In genomic region chr10:26855186-26855585, GRCh38 we compare ENCODE assay signal across 15 cellular contexts. TPM values are rescaled to one million over a fixed set of nuclear protein-coding genes. Genes with fewer than 3 reads are reported as not detected.
DNase-seq lines count a peak whose midpoint lies in the region; ATAC-seq and TF ChIP-seq lines count a peak whose summit lies in the region.
"Had no signal": no experiment of that assay in that cellular context is flagged by ENCODE, and none has a peak within 500 bp of the region (broad histone marks: within the 10 kb centered on the region; RNA-seq: fewer than 3 reads in every experiment).

No MANE protein-coding gene starts in this region.

- TF ChIP-seq POLR2A in IMR-90 (IDR thresholded peaks at IDR 0.05; ENCODE audit: low read depth, low read length), result no peak

- no peak overlapping the region for H2BK120ac ChIP-seq in IMR-90 (ENCODE audit: low read depth, low read length)

- no peak overlapping the region for H3K56ac ChIP-seq in IMR-90 (ENCODE audit: extremely low read depth, insufficient read depth, low read length)

- H3K27ac ChIP-seq in IMR-90 (ENCODE audit: insufficient read depth, low read length), result no peak overlapping the region
- H3K27ac ChIP-seq: gastroesophageal sphincter had no signal

- no peak overlapping the region for H2BK5ac ChIP-seq in IMR-90 (ENCODE audit: low read depth, low read length, poor library complexity, severe bottlenecking)

- H2AK5ac ChIP-seq in IMR-90 (ENCODE audit: low read depth, low read length), result no peak overlapping the region

- H4K5ac ChIP-seq in IMR-90 (ENCODE audit: low read depth, low read length), result no peak overlapping the region

- H3K4me3 ChIP-seq in IMR-90 (ENCODE audit: insufficient read depth, low read depth, low read length) (no peak overlapping the region), mucosa of descending colon (no peak overlapping the region)
- H3K4me3 ChIP-seq: gastroesophageal sphincter had no signal

- no peak overlapping the region for H2BK15ac ChIP-seq in IMR-90 (ENCODE audit: low read depth, low read length)

- no peak overlapping the region for H4K91ac ChIP-seq in IMR-90 (ENCODE audit: insufficient read depth, low read depth, low read length)

- H3K18ac ChIP-seq in IMR-90 (ENCODE audit: low read depth, low read length), result no peak overlapping the region

- no peak overlapping the region for H2AK9ac ChIP-seq in IMR-90 (replicated peaks; ENCODE audit: low read depth, low read length, poor library complexity)

- H3K23ac ChIP-seq in IMR-90 (ENCODE audit: low read depth, low read length), result no peak overlapping the region

- intact Hi-C loops in IMR-90 (cut with micrococcal nuclease), result loop anchor here (2.0 to 5.0 kb wide), 2 partner anchors 18 to 88 kb away; no protein-coding TSS in a partner anchor
- intact Hi-C loops in mucosa of descending colon (cut with DNase I, micrococcal nuclease), result no loop called here

- peaks cover 8% of the 10 kb centered on the region; the same call in 1 of the 2 replicates for H3K9me1 ChIP-seq in IMR-90 (ENCODE audit: insufficient read depth, low read length)

- peaks cover 9 to 42% of the 10 kb centered on the region in 2 experiments; a peak in 3 of 4 replicates for H3K79me1 ChIP-seq in IMR-90 (ENCODE audit: low read depth in 1 of 2, low read length in 2 of 2)

- dilution Hi-C loops in IMR-90 (cut with HindIII; ENCODE audit: low sequenced_read_pairs, unreplicated experiment), result no loop called here

- H3K4me1 ChIP-seq in IMR-90 (ENCODE audit: control insufficient read depth, insufficient read depth, low read length) (0 out of 2 replicates have a peak, but pooled peaks cover 2% of the 10 kb centered on the region), mucosa of descending colon (ENCODE audit: low read depth) (peaks cover 44% of the 10 kb centered on the region)

- 0 out of 2 replicates have a peak overlapping the region, but pooled peaks have one; percentile 41 for H3K14ac ChIP-seq in IMR-90 (replicated peaks; ENCODE audit: low read depth, low read length)

- CTCF ChIA-PET in IMR-90 (lab: Yijun Ruan, JAX), result interaction anchor here (1.0 kb wide), 1 partner anchor 130 kb away, joined by 3 read pairs; no protein-coding TSS in a partner anchor

- no peak overlapping the region for H2AFZ ChIP-seq in IMR-90 (replicated peaks; ENCODE audit: low read length, poor library complexity)

- DNase-seq in CD1c-positive myeloid dendritic cell (ENCODE audit: extremely low spot score) (peak; percentile 52), IMR-90 (peak; percentile 50), amniotic epithelial cell (ENCODE audit: low read depth) (peak; percentile 35), mucosa of descending colon (peak in 1 of 3 donors; percentile 18), cortex of kidney (lab: John Stamatoyannopoulos, UW) (no peak), DMS79 (lab: John Stamatoyannopoulos, UW) (no peak)
- no peak for DNase-seq in NK-92 treated with Interleukin-12 subunit alpha and Interleukin-12 subunit beta, amount 100 ng/mL, for 24 hours (lab: John Stamatoyannopoulos, UW)
- DNase-seq: activated CD4-positive, alpha-beta T cell treated with anti-CD3 and anti-CD28 coated beads for 48 hours; activated gamma-delta T cell treated with Interleukin-2 at 50 U/mL for 16 hours; left cardiac atrium; NCI-H510A treated with DMSO at 0.1 percent for 48 hours; SHP77; stimulated activated CD4-positive, alpha-beta T cell treated with anti-CD3 and anti-CD28 coated beads, Interleukin-12 subunit alpha, Interleukin-12 subunit beta, amount 100 ng/mL, for 4 hours had no signal

- no TSS peak for BruUV-seq in IMR-90 (replicated peaks; lab: Mats Ljungman, UMichigan)

- H3K27me3 ChIP-seq in IMR-90 (ENCODE audit: control insufficient read depth, insufficient read depth, low read length), result no peaks in the 10 kb centered on the region
- H3K27me3 ChIP-seq: gastroesophageal sphincter had no signal

- H4K8ac ChIP-seq in IMR-90 (ENCODE audit: low read depth in 2 of 2, low read length in 2 of 2), result no peak overlapping the region

- WGBS in IMR-90 (ENCODE audit: extremely low coverage in 2 of 2, insufficient read length in 1 of 2), 2 experiments, result no CpG with 5 or more reads among the region's 3 CpGs

- ATAC-seq in IMR-90 (ENCODE audit: low read depth), result peak; percentile 30; the same call in 1 of the 2 replicates
- ATAC-seq in mucosa of descending colon, result peak; percentile 80
- no peak for ATAC-seq in HG02798 (IDR thresholded peaks at IDR 0.05; ENCODE audit: poor library complexity, unreplicated experiment)
- ATAC-seq: gastroesophageal sphincter, left cardiac atrium had no signal

- peaks cover 58% of the 10 kb centered on the region for H4K20me1 ChIP-seq in IMR-90 (ENCODE audit: insufficient read depth, low read length)

- no peak overlapping the region for H2BK20ac ChIP-seq in IMR-90 (ENCODE audit: low read depth, low read length)

- no peak for TF ChIP-seq CTCF in IMR-90 (conservative IDR thresholded peaks at IDR 0.05; ENCODE audit: low read depth, low read length)
- TF ChIP-seq CTCF in mucosa of descending colon (IDR thresholded peaks at IDR 0.05), result no peak

- no peak overlapping the region for H3K4ac ChIP-seq in IMR-90 (ENCODE audit: low read depth, low read length)

- in situ Hi-C loops in IMR-90 (cut with MboI; ENCODE audit: low sequenced_read_pairs), result no loop called here

- H3K9me3 ChIP-seq in IMR-90 (ENCODE audit: control insufficient read depth, insufficient read depth, low read length), result no peaks in the 10 kb centered on the region
- no peaks in the 10 kb centered on the region for H3K9me3 ChIP-seq in mucosa of descending colon
- H3K9me3 ChIP-seq: gastroesophageal sphincter had no signal

- H3K36me3 ChIP-seq in IMR-90 (ENCODE audit: control insufficient read depth, insufficient read depth, low read length) (no peaks in the 10 kb centered on the region), mucosa of descending colon (ENCODE audit: low read depth) (no peaks in the 10 kb centered on the region)
- H3K36me3 ChIP-seq: gastroesophageal sphincter had no signal

- POLR2A ChIA-PET in IMR-90 (lab: Charles Lee; ENCODE audit: unreplicated experiment), result no interaction called here

- H3K4me2 ChIP-seq in IMR-90 (ENCODE audit: low read depth, low read length), result no peak overlapping the region; the same call in 1 of the 2 replicates

- no peak overlapping the region for H3K9ac ChIP-seq in IMR-90 (ENCODE audit: low read depth, low read length)

- no peak for TF ChIP-seq RAD21 in IMR-90 (IDR thresholded peaks at IDR 0.05; ENCODE audit: low read length)

TF ChIP-seq in IMR-90, 13 proteins besides CTCF, POLR2A, EP300 and RAD21:
- TF ChIP-seq RCOR1 (IDR thresholded peaks at IDR 0.05; ENCODE audit: insufficient replicate concordance, low read length), result no peak
- TF ChIP-seq USF2 (IDR thresholded peaks at IDR 0.05; ENCODE audit: low read depth, low read length), result no peak
- no peak for TF ChIP-seq BHLHE40 (IDR thresholded peaks at IDR 0.05; ENCODE audit: low read depth, low read length)
- no peak for TF ChIP-seq CHD1 (IDR thresholded peaks at IDR 0.05; ENCODE audit: low read depth, low read length)
- no peak for TF ChIP-seq MXI1 (IDR thresholded peaks at IDR 0.05; ENCODE audit: borderline replicate concordance, low read depth, low read length)
- no peak for TF ChIP-seq RFX5 (IDR thresholded peaks at IDR 0.05; ENCODE audit: low read depth, low read length)
- TF ChIP-seq MAFK (IDR thresholded peaks at IDR 0.05; ENCODE audit: low read depth, low read length), result no peak
- TF ChIP-seq FOS (IDR thresholded peaks at IDR 0.05; ENCODE audit: low read depth, low read length), result no peak
- TF ChIP-seq NFE2L2 (IDR thresholded peaks at IDR 0.05; ENCODE audit: low read depth, low read length), result no peak
- TF ChIP-seq SMC3 (IDR thresholded peaks at IDR 0.05; ENCODE audit: low read depth, low read length), result no peak
- no peak for TF ChIP-seq ELK1 (IDR thresholded peaks at IDR 0.05; ENCODE audit: borderline replicate concordance, low read depth, low read length)
- no peak for TF ChIP-seq MAZ (IDR thresholded peaks at IDR 0.05; ENCODE audit: borderline replicate concordance, low read depth, low read length)
- no peak for TF ChIP-seq CEBPB (IDR thresholded peaks at IDR 0.05; ENCODE audit: low read depth, low read length)
TF ChIP-seq in IMR-90: peak in this region for 0.

RNA-seq across cellular contexts. Expression of gene ABI1, which starts 5.6 kb away (rescaled TPM):
- total RNA-seq in IMR-90 (2012; rRNA removed) (60.8 and 71.3 TPM in 2 replicates), mucosa of descending colon (10 to 100 TPM; 54.0 to 63.5 (median 62.4) TPM)
- 47.8 and 49.6 TPM in 2 replicates for polyA plus RNA-seq in IMR-90 (2012; rRNA removed)
- 18.0 and 18.8 TPM in 2 replicates for polyA plus RNA-seq in IMR-90 (2012; cell fraction: cytosol; rRNA removed)
- 9.3 and 44.0 TPM in 2 replicates for polyA plus RNA-seq in IMR-90 (2012; cell fraction: nucleus; rRNA removed; ENCODE audit: low replicate concordance)

Comparison
In these comparisons a context has a peak if more than half of its experiments do, and no peak if none do; other contexts are left out.
1. DNase-seq: peak in CD1c-positive myeloid dendritic cell (single experiment), IMR-90 (single experiment) and amniotic epithelial cell (single experiment); none in NK-92 treated with Interleukin-12 subunit alpha and Interleukin-12 subunit beta, amount 100 ng/mL, for 24 hours (single experiment), cortex of kidney (single experiment) and DMS79 (single experiment).